In the genomic region with DNA sequence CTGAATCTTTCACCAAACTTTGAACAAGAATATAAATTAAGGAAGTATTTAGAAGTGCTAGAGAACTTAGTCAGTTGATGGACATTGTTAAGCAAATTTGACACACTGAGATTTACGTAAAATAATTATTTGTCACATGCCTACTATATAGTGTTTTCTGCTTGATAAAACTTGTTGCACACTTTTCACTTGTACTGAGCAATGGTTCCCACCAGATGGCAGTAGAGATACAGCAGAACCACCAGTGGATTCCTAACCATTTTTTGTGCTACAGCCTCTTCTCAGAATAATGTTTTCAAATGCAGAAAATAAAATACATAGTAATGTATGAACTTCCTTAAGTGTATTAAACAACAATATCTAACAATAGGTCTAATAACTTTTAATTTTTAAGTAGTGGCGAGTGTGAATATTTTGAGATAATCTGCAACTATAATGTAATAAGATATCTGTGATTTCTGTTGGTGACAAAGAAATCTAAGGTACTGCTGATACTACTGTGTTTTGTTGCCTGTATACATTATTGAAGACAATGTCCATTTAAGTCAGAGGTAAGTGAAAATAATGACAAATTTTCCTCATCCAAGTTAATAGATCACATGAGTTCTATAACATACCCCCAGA, we compare ENCODE assay signal across 7 cellular contexts.
DNase-seq lines count a peak whose midpoint lies in the region; ATAC-seq and TF ChIP-seq lines count a peak whose summit lies in the region.

No MANE protein-coding gene starts in this region.

- H4K20me1 ChIP-seq in DND-41 (ENCODE audit: insufficient read depth, low read length), result no peaks in the 10 kb centered on the region

- H3K9me3 ChIP-seq in DND-41 (ENCODE audit: insufficient read depth, low read length, severe bottlenecking), result no peaks in the 10 kb centered on the region

- H3K9ac ChIP-seq in DND-41 (ENCODE audit: low read depth, low read length), result no peak overlapping the region

- no peak overlapping the region for H3K27ac ChIP-seq in DND-41 (ENCODE audit: low read length)
- H3K27ac ChIP-seq in foreskin keratinocyte, result no peak overlapping the region

- H3K27me3 ChIP-seq in DND-41 (ENCODE audit: insufficient read depth, low read length, poor library complexity) (no peaks in the 10 kb centered on the region), foreskin keratinocyte (no peaks in the 10 kb centered on the region)

- H3K4me3 ChIP-seq in DND-41 (ENCODE audit: low read depth in 1 of 2, low read length in 2 of 2), result no peak overlapping the region

- TF ChIP-seq CTCF in DND-41 (IDR thresholded peaks at IDR 0.05; ENCODE audit: borderline replicate concordance, extremely low read depth, low read length, poor library complexity, severe bottlenecking), result peak; percentile 74
- peak; percentile 67 for TF ChIP-seq CTCF in foreskin keratinocyte (conservative IDR thresholded peaks at IDR 0.05)

- DNase-seq in DND-41, result peak; percentile 23
- peak; percentile 11 for DNase-seq in SW480 (ENCODE audit: low spot score)
- DNase-seq in foreskin keratinocyte, result peak in 1 of 2 donors; percentile 19
- DNase-seq in renal cortical epithelial cell (ENCODE audit: low read depth), result peak; percentile 29

- peak; percentile 49; the same call in 1 of the 3 replicates for ATAC-seq in DND-41 (ENCODE audit: insufficient read depth, low read depth)
- ATAC-seq in GM19023 (IDR thresholded peaks at IDR 0.05; ENCODE audit: unreplicated experiment), result peak; percentile 86
- ATAC-seq in HG03432 (IDR thresholded peaks at IDR 0.05; ENCODE audit: unreplicated experiment), result peak; percentile 73
- ATAC-seq in foreskin keratinocyte, result peak; percentile 35
- no peak for ATAC-seq in HG03457 (IDR thresholded peaks at IDR 0.05; ENCODE audit: unreplicated experiment)

- H3K79me2 ChIP-seq in DND-41 (ENCODE audit: insufficient read depth, low read length), result no peaks in the 10 kb centered on the region

- no peak overlapping the region for H2AFZ ChIP-seq in DND-41 (ENCODE audit: low read depth, low read length)

- H3K36me3 ChIP-seq in DND-41 (ENCODE audit: insufficient read depth, low read length), result peaks cover 4% of the 10 kb centered on the region; the same call in 1 of the 2 replicates

- H3K4me1 ChIP-seq in DND-41 (ENCODE audit: insufficient read depth, low read length), result no peaks in the 10 kb centered on the region
- no peaks in the 10 kb centered on the region for H3K4me1 ChIP-seq in foreskin keratinocyte

- no peak overlapping the region for H3K4me2 ChIP-seq in DND-41 (ENCODE audit: insufficient read depth, low read length)
